Comparison of ENCODE assay signal across 14 cellular contexts in genomic region chr7:135716677-135717238, GRCh38. TPM values are rescaled to one million over a fixed set of nuclear protein-coding genes. Genes with fewer than 3 reads are reported as not detected.
DNase-seq lines count a peak whose midpoint lies in the region; ATAC-seq and TF ChIP-seq lines count a peak whose summit lies in the region.
"Had no signal": no experiment of that assay in that cellular context is flagged by ENCODE, and none has a peak within 500 bp of the region (broad histone marks: within the 10 kb centered on the region; RNA-seq: fewer than 3 reads in every experiment).

No MANE protein-coding gene starts in this region.

- BruUV-seq in Panc1 (replicated peaks; lab: Mats Ljungman, UMichigan): no TSS peak

- H3K4me3 ChIP-seq in AG04450 (ENCODE audit: low read depth, low read length) (no peak overlapping the region), Panc1 (ENCODE audit: low read depth in 2 of 2, low read length in 2 of 2) (no peak overlapping the region)
- H3K4me3 ChIP-seq in CD4-positive, alpha-beta memory T cell (ENCODE audit: low read length in 2 of 2): no peak overlapping the region
- H3K4me3 ChIP-seq: tibial artery had no signal

- H3K36me3 ChIP-seq in Panc1 (ENCODE audit: control insufficient read depth, insufficient read depth, low read length): no peaks in the 10 kb centered on the region
- no peaks in the 10 kb centered on the region for H3K36me3 ChIP-seq in CD4-positive, alpha-beta memory T cell (ENCODE audit: insufficient read depth, low read length)
- H3K36me3 ChIP-seq: tibial artery had no signal

- POLR2A ChIA-PET in AG04450 (lab: Yijun Ruan, JAX) (interaction anchor here (1.0 to 1.5 kb wide), 2 partner anchors 28 to 53 kb away, joined by 3 to 4 read pairs; no protein-coding TSS in a partner anchor), Panc1 (lab: Charles Lee) (no interaction called here)
- POLR2A ChIA-PET in CD4-positive, alpha-beta memory T cell (lab: Charles Lee; ENCODE audit: partially characterized antibody): no interaction called here

- TF ChIP-seq CTCF in AG04450 (IDR thresholded peaks at IDR 0.05; ENCODE audit: low read depth, low read length) (no peak), Panc1 (IDR thresholded peaks at IDR 0.05) (no peak)

- no peaks in the 10 kb centered on the region for H3K4me1 Mint-ChIP-seq in CD4-positive, alpha-beta memory T cell

- no peaks in the 10 kb centered on the region for H3K36me3 Mint-ChIP-seq in CD4-positive, alpha-beta memory T cell

- peaks cover 3 to 10% of the 10 kb centered on the region in 2 donors for H3K27me3 Mint-ChIP-seq in CD4-positive, alpha-beta memory T cell

- peak; percentile 59 for ATAC-seq in Panc1
- ATAC-seq in GM21576 (IDR thresholded peaks at IDR 0.05; ENCODE audit: unreplicated experiment): no peak

- H3K9me3 Mint-ChIP-seq in CD4-positive, alpha-beta memory T cell: no peaks in the 10 kb centered on the region

- H3K27ac Mint-ChIP-seq in CD4-positive, alpha-beta memory T cell: no peak overlapping the region

- H3K4me1 ChIP-seq in Panc1 (ENCODE audit: control insufficient read depth, insufficient read depth, low read length): peaks cover 20% of the 10 kb centered on the region; the same call in 1 of the 2 replicates
- no peaks in the 10 kb centered on the region for H3K4me1 ChIP-seq in CD4-positive, alpha-beta memory T cell (ENCODE audit: insufficient read depth, low read length)

- no peaks in the 10 kb centered on the region for H3K27me3 ChIP-seq in AG04450 (ENCODE audit: control insufficient read depth, insufficient read depth, low read length)
- H3K27me3 ChIP-seq in Panc1 (ENCODE audit: control insufficient read depth, insufficient read depth, low read length): no peaks in the 10 kb centered on the region
- no peaks in the 10 kb centered on the region for H3K27me3 ChIP-seq in CD4-positive, alpha-beta memory T cell (ENCODE audit: insufficient read depth, low read length)
- H3K27me3 ChIP-seq: tibial artery had no signal

- CTCF ChIA-PET in AG04450 (lab: Charles Lee): interaction anchor here (0.9 to 1.6 kb wide), 2 partner anchors 9 to 43 kb away, joined by 3 to 4 read pairs; no protein-coding TSS in a partner anchor
- CTCF ChIA-PET in Panc1 (lab: Charles Lee): no interaction called here
- CTCF ChIA-PET in CD4-positive, alpha-beta memory T cell (lab: Charles Lee; ENCODE audit: partially characterized antibody): no interaction called here

- H3K4me3 Mint-ChIP-seq in CD4-positive, alpha-beta memory T cell: no peak overlapping the region

- peak; percentile 42 for DNase-seq in AG04450 (ENCODE audit: low read depth, low spot score)
- DNase-seq in LHCN-M2 (ENCODE audit: low read depth): peak; percentile 80
- DNase-seq in Panc1 (ENCODE audit: low read depth, low spot score): no peak
- peak; percentile 83 for DNase-seq in fibroblast of peridontal ligament (ENCODE audit: extremely low read depth)
- no peak for DNase-seq in mucosa of gallbladder (ENCODE audit: low spot score)
- no peak for DNase-seq in activated T-cell treated with anti-CD3 and anti-CD28 coated beads for 4 hours
- no peak for DNase-seq in CD4-positive, alpha-beta memory T cell
- DNase-seq: activated T-cell treated with anti-CD3 and anti-CD28 coated beads, Interleukin-2, amount 50 U/mL, for 48 hours; stimulated activated CD4-positive, alpha-beta T cell treated with anti-CD3 and anti-CD28 coated beads, Interleukin-1b, Interleukin-23, amount 100 ng/mL, for 48 hours; tibial artery had no signal

- in situ Hi-C loops in Panc1 (cut with HindIII; ENCODE audit: low pct_unique_long_range_greater_than_20kb, low sequenced_read_pairs): no loop called here

- no peaks in the 10 kb centered on the region; the same call in 1 of the 2 replicates for H3K9me3 ChIP-seq in AG04450 (ENCODE audit: control insufficient read depth, insufficient read depth, low read length)
- H3K9me3 ChIP-seq in Panc1 (ENCODE audit: control insufficient read depth, insufficient read depth, low read depth, low read length): no peaks in the 10 kb centered on the region
- H3K9me3 ChIP-seq in CD4-positive, alpha-beta memory T cell (ENCODE audit: control insufficient read depth in 1 of 2, low read length in 2 of 2): no peaks in the 10 kb centered on the region
- H3K9me3 ChIP-seq: tibial artery had no signal

- peak overlapping the region; percentile 48 for H3K27ac ChIP-seq in AG04450 (ENCODE audit: low read depth, low read length)
- H3K27ac ChIP-seq in Panc1 (ENCODE audit: low read length): no peak overlapping the region
- H3K27ac ChIP-seq in CD4-positive, alpha-beta memory T cell (ENCODE audit: low read depth, low read length): no peak overlapping the region
- H3K27ac ChIP-seq: C4-2B, tibial artery had no signal

- intact Hi-C loops in Panc1 (cut with micrococcal nuclease; ENCODE audit: unreplicated experiment): no loop called here
- intact Hi-C loops in CD4-positive, alpha-beta memory T cell (cut with micrococcal nuclease): no loop called here

RNA-seq across cellular contexts. Expression of gene SLC13A4, which starts 11.2 kb away (rescaled TPM):
- polyA plus RNA-seq in AG04450 (2011; rRNA removed): 0.09 and 0.32 TPM in 2 replicates
- 0.05 and 0.65 TPM in 2 replicates for polyA minus RNA-seq in AG04450 (2011; rRNA and poly(A)+ RNA removed)
- total RNA-seq in LHCN-M2 (2014; rRNA removed) (0.06 TPM in 1 of 2 replicates, not detected in the other), Panc1 (2021; ENCODE audit: unreplicated experiment) (not detected), mucosa of gallbladder (not detected)
- 0.60 TPM for polyA plus RNA-seq in LHCN-M2 (2012)
- 0.58 TPM for polyA plus RNA-seq in Panc1 (2012; ENCODE audit: insufficient read length)
- not detected for total RNA-seq in CD4-positive, alpha-beta memory T cell
- under 1 TPM in 1 of 2 donors, not detected in 1; 0.52 TPM for polyA plus RNA-seq in CD4-positive, alpha-beta memory T cell
- total RNA-seq: mesenteric fat pad; T-helper 1 cell treated with Interleukin-12 subunit alpha and Interleukin-12 subunit beta and Interleukin-4 antibody, amounts not matched to agents 30 ng/mL and 1 ng/mL, for 36 hours had no signal

RNA-seq across cellular contexts. Expression of gene FAM180A, which starts 31.9 kb away (rescaled TPM):
- 5.5 TPM in 2 replicates for polyA plus RNA-seq in AG04450 (2011; rRNA removed)
- polyA minus RNA-seq in AG04450 (2011; rRNA and poly(A)+ RNA removed): 7.1 and 8.8 TPM in 2 replicates
- total RNA-seq in LHCN-M2 (2014; rRNA removed): 3.7 and 4.1 TPM in 2 replicates
- polyA plus RNA-seq in LHCN-M2 (2012): 5.2 TPM
- total RNA-seq in Panc1 (2021; ENCODE audit: unreplicated experiment): not detected
- polyA plus RNA-seq in Panc1 (2012; ENCODE audit: insufficient read length): not detected
- 13.7 TPM for total RNA-seq in mucosa of gallbladder
- not detected for total RNA-seq in CD4-positive, alpha-beta memory T cell
- not detected for polyA plus RNA-seq in CD4-positive, alpha-beta memory T cell
- total RNA-seq: T-helper 1 cell treated with Interleukin-12 subunit alpha and Interleukin-12 subunit beta and Interleukin-4 antibody, amounts not matched to agents 30 ng/mL and 1 ng/mL, for 36 hours had no signal

RNA-seq across cellular contexts. Expression of gene STMP1, which starts 54.4 kb away (rescaled TPM):
- 39.3 and 48.2 TPM in 2 replicates for polyA plus RNA-seq in AG04450 (2011; rRNA removed)
- polyA minus RNA-seq in AG04450 (2011; rRNA and poly(A)+ RNA removed): 9.7 and 15.9 TPM in 2 replicates
- 21.6 and 26.7 TPM in 2 replicates for total RNA-seq in LHCN-M2 (2014; rRNA removed)
- 64.1 TPM for polyA plus RNA-seq in LHCN-M2 (2012)
- total RNA-seq in Panc1 (2021; ENCODE audit: unreplicated experiment): 29.5 TPM
- 46.4 TPM for polyA plus RNA-seq in Panc1 (2012; ENCODE audit: insufficient read length)
- 35.2 TPM for total RNA-seq in mucosa of gallbladder
- total RNA-seq in CD4-positive, alpha-beta memory T cell: 10 to 100 TPM; 29.5 to 29.7 TPM
- polyA plus RNA-seq in CD4-positive, alpha-beta memory T cell: 10 to 100 TPM; 44.3 to 59.2 TPM

Comparison
In these comparisons a context has a peak if more than half of its experiments do, and no peak if none do; other contexts are left out.
1. DNase-seq: peak in AG04450 (single experiment), LHCN-M2 (single experiment) and fibroblast of peridontal ligament (single experiment); none in Panc1 (single experiment), mucosa of gallbladder (single experiment), activated T-cell treated with anti-CD3 and anti-CD28 coated beads for 4 hours (single experiment) and CD4-positive, alpha-beta memory T cell (0 of 5).